Comparison of ENCODE assay signal across 19 cellular contexts in the genomic region with DNA sequence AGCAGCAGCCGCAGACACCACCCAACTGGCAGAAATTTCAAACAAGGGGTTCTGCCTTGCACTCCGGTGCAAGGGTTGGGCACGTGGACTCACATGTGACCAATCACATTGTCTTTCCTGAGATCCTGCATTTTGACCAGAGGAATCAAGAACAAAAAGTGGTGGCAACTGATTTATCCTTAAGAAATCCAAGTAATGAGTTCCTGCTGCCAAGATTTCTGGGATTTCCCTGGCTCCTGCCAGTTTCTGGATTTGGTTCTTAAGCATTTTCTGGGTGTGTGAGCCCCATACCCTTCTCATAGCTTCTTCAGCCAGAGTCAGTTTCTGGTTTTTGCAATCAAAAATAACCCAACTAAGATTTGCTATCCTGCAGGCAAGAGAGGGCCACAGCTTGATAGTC. TPM values are rescaled to one million over a fixed set of nuclear protein-coding genes. Genes with fewer than 3 reads are reported as not detected.
A peak's percentile ranks its signal among the peaks of the same experiment; 100 is the strongest.
DNase-seq lines count a peak whose midpoint lies in the region; ATAC-seq, FAIRE-seq and TF ChIP-seq lines count a peak whose summit lies in the region.
"Had no signal": no experiment of that assay in that cellular context is flagged by ENCODE, and none has a peak within 500 bp of the region (broad histone marks: within the 10 kb centered on the region; RNA-seq: fewer than 3 reads in every experiment).

No MANE protein-coding gene starts in this region.

- H3K4me1 ChIP-seq in HepG2 (ENCODE audit: insufficient read depth, low read length) (no peaks in the 10 kb centered on the region), right lobe of liver (no peaks in the 10 kb centered on the region), GM23338 (ENCODE audit: insufficient read depth) (0 out of 2 replicates have a peak, but pooled peaks cover under 1% of the 10 kb centered on the region)
- H3K4me1 ChIP-seq in CD8-positive, alpha-beta T cell (ENCODE audit: insufficient read depth, low read length) = no peaks in the 10 kb centered on the region
- H3K4me1 ChIP-seq: BE2C had no signal

- TF ChIP-seq RAD21 in HepG2 (CRISPR knock-in tag; IDR thresholded peaks at IDR 0.05) = no peak

- no peaks in the 10 kb centered on the region; the same call in 1 of the 2 replicates for H3K9me2 ChIP-seq in GM23338 (ENCODE audit: insufficient read depth)

- peak overlapping the region; percentile 39 for H3K27ac Mint-ChIP-seq in activated T-helper 17 cell treated with anti-CD3 and anti-CD28 coated beads, Interleukin-2, amount 50 U/mL, for 72 hours
- H3K27ac Mint-ChIP-seq in CD8-positive, alpha-beta T cell = no peak overlapping the region
- no peak overlapping the region for H3K27ac Mint-ChIP-seq in GM23338
- H3K27ac Mint-ChIP-seq: CD4-positive, alpha-beta memory T cell had no signal

- TF ChIP-seq EP300 in HepG2 (IDR thresholded peaks at IDR 0.05; ENCODE audit: low read depth in 2 of 2, low read length in 2 of 2) (no peak), HepG2 (CRISPR knock-in tag; IDR thresholded peaks at IDR 0.05; ENCODE audit: borderline replicate concordance) (no peak)

- H3K27ac ChIP-seq in HepG2 (ENCODE audit: extremely low read length, insufficient read depth, low read length) (no peak overlapping the region), right lobe of liver (no peak overlapping the region), GM23338 (ENCODE audit: low read depth) (no peak overlapping the region)
- no peak overlapping the region for H3K27ac ChIP-seq in CD8-positive, alpha-beta T cell (ENCODE audit: low read depth, low read length)
- H3K27ac ChIP-seq: 22Rv1, C4-2B had no signal

- H3K79me2 ChIP-seq in HepG2 (ENCODE audit: insufficient read depth, low read length) = no peaks in the 10 kb centered on the region
- H3K79me2 ChIP-seq in GM23338 (replicated peaks; ENCODE audit: insufficient read depth) = no peaks in the 10 kb centered on the region

- H4K20me1 ChIP-seq in HepG2 (ENCODE audit: insufficient read depth, low read length) = no peaks in the 10 kb centered on the region
- no peaks in the 10 kb centered on the region for H4K20me1 ChIP-seq in GM23338 (replicated peaks; ENCODE audit: insufficient read depth)

- H3K9me3 ChIP-seq in HepG2 (ENCODE audit: low read length) = no peaks in the 10 kb centered on the region
- no peaks in the 10 kb centered on the region for H3K9me3 ChIP-seq in right lobe of liver
- no peaks in the 10 kb centered on the region for H3K9me3 ChIP-seq in CD8-positive, alpha-beta T cell (ENCODE audit: low read length)
- H3K9me3 ChIP-seq: BE2C had no signal

- peaks cover 3% of the 10 kb centered on the region for H3K4me1 Mint-ChIP-seq in activated T-helper 17 cell treated with anti-CD3 and anti-CD28 coated beads, Interleukin-2, amount 50 U/mL, for 72 hours
- H3K4me1 Mint-ChIP-seq in CD8-positive, alpha-beta T cell (ENCODE audit: low read depth) = no peaks in the 10 kb centered on the region
- peaks cover 13% of the 10 kb centered on the region for H3K4me1 Mint-ChIP-seq in GM23338

- in situ Hi-C loops in HepG2 (cut with HindIII; ENCODE audit: extremely low pct_ligation_motif_present, low pct_unique_long_range_greater_than_20kb) = no loop called here

- WGBS in HepG2 (ENCODE audit: low lambda C conversion rate) = 15% methylated on average over 3 of the region's 3 CpGs
- WGBS in right lobe of liver (ENCODE audit: insufficient coverage, low coverage, low lambda C conversion rate, missing lambda C conversion rate) = 80% methylated on average over 2 of the region's 3 CpGs

- intact Hi-C loops in HepG2 (cut with micrococcal nuclease; ENCODE audit: unreplicated experiment) (no loop called here), right lobe of liver (cut with DNase I) (no loop called here)
- intact Hi-C loops in CD8-positive, alpha-beta T cell (cut with DNase I, micrococcal nuclease) = no loop called here

- FAIRE-seq in HepG2 (lab: Jason Lieb, UNC) = no peak
- FAIRE-seq: D721Med, H54 had no signal

- H3K9me3 Mint-ChIP-seq in activated T-helper 17 cell treated with anti-CD3 and anti-CD28 coated beads, Interleukin-2, amount 50 U/mL, for 72 hours = no peaks in the 10 kb centered on the region
- H3K9me3 Mint-ChIP-seq in CD8-positive, alpha-beta T cell = no peaks in the 10 kb centered on the region
- H3K9me3 Mint-ChIP-seq in GM23338 = no peaks in the 10 kb centered on the region; the same call in 2 of the 3 replicates
- H3K9me3 Mint-ChIP-seq: CD4-positive, alpha-beta memory T cell had no signal

- no TSS peak for BruUV-seq in HepG2 (replicated peaks; lab: Mats Ljungman, UMichigan)

- CTCF ChIA-PET in HepG2 (lab: Yijun Ruan, JAX; ENCODE audit: low intra/inter-chr PET ratio, low total read pairs) = no interaction called here
- CTCF ChIA-PET in CD8-positive, alpha-beta T cell (lab: Charles Lee) = interaction anchor here (0.7 kb wide), 1 partner anchor 42 kb away, joined by 3 read pairs; no protein-coding TSS in a partner anchor

- no peak overlapping the region for H3K9ac ChIP-seq in HepG2 (ENCODE audit: insufficient read depth, low read depth, low read length)

- H3F3A ChIP-seq in GM23338 (replicated peaks; ENCODE audit: low read depth) = no peaks in the 10 kb centered on the region

- H3K4me2 ChIP-seq in HepG2 (ENCODE audit: low read depth, low read length) (no peak overlapping the region), GM23338 (no peak overlapping the region)

- POLR2A ChIA-PET in HepG2 (lab: Yijun Ruan, JAX) = no interaction called here
- POLR2A ChIA-PET in CD8-positive, alpha-beta T cell (lab: Charles Lee) = no interaction called here

- H3K4me3 ChIP-seq in HepG2 (replicated peaks in 1 of 3; ENCODE audit: insufficient read depth in 1 of 3, low read depth in 2 of 3, low read length in 3 of 3) (no peak overlapping the region), right lobe of liver (no peak overlapping the region), GM23338 (no peak overlapping the region)
- H3K4me3 ChIP-seq in CD8-positive, alpha-beta T cell (ENCODE audit: low read depth, low read length) = no peak overlapping the region

- TF ChIP-seq POLR2A in HepG2 (IDR thresholded peaks at IDR 0.05; ENCODE audit: insufficient read depth in 1 of 2, low read depth in 2 of 2, low read length in 2 of 2) (no peak), right lobe of liver (IDR thresholded peaks at IDR 0.05) (no peak)

- H3K36me3 ChIP-seq in HepG2 (replicated peaks in 1 of 2; ENCODE audit: control insufficient read depth in 1 of 2, insufficient read depth in 2 of 2, low read length in 2 of 2) = no peaks in the 10 kb centered on the region
- H3K36me3 ChIP-seq in right lobe of liver = no peaks in the 10 kb centered on the region
- H3K36me3 ChIP-seq in CD8-positive, alpha-beta T cell (ENCODE audit: insufficient read depth, low read length) = no peaks in the 10 kb centered on the region
- no peaks in the 10 kb centered on the region for H3K36me3 ChIP-seq in GM23338 (ENCODE audit: insufficient read depth)
- H3K36me3 ChIP-seq: BE2C had no signal

- H3K27me3 Mint-ChIP-seq in activated T-helper 17 cell treated with anti-CD3 and anti-CD28 coated beads, Interleukin-2, amount 50 U/mL, for 72 hours = peaks cover 35% of the 10 kb centered on the region
- no peaks in the 10 kb centered on the region for H3K27me3 Mint-ChIP-seq in CD8-positive, alpha-beta T cell (ENCODE audit: low read depth)
- H3K27me3 Mint-ChIP-seq in GM23338 (ENCODE audit: insufficient read depth, low read depth, poor library complexity) = peaks cover 8% of the 10 kb centered on the region

- H2AFZ ChIP-seq in HepG2 (ENCODE audit: low read length) = no peak overlapping the region
- no peak overlapping the region for H2AFZ ChIP-seq in GM23338

- ATAC-seq in HepG2 (no peak), right lobe of liver (no peak), GM23338 (no peak)
- ATAC-seq in activated T-helper 17 cell treated with anti-CD3 and anti-CD28 coated beads, Interleukin-2, amount 50 U/mL, for 72 hours (replicated peaks) = no peak
- ATAC-seq in CD8-positive, alpha-beta T cell = no peak
- ATAC-seq: HCT116 had no signal

- H3K4me3 Mint-ChIP-seq in activated T-helper 17 cell treated with anti-CD3 and anti-CD28 coated beads, Interleukin-2, amount 50 U/mL, for 72 hours = no peak overlapping the region
- no peak overlapping the region for H3K4me3 Mint-ChIP-seq in CD8-positive, alpha-beta T cell
- H3K4me3 Mint-ChIP-seq in GM23338 = no peak overlapping the region
- H3K4me3 Mint-ChIP-seq: CD4-positive, alpha-beta memory T cell had no signal

- H3K27me3 ChIP-seq in HepG2 (ENCODE audit: control insufficient read depth in 1 of 2, insufficient read depth in 2 of 2, low read length in 2 of 2) (peaks cover 1 to 9% of the 10 kb centered on the region in 2 experiments; a peak in 1 of 5 replicates), right lobe of liver (no peaks in the 10 kb centered on the region), GM23338 (ENCODE audit: insufficient read depth) (no peaks in the 10 kb centered on the region)
- no peaks in the 10 kb centered on the region for H3K27me3 ChIP-seq in CD8-positive, alpha-beta T cell (ENCODE audit: insufficient read depth, low read length)
- H3K27me3 ChIP-seq: BE2C had no signal

- no peaks in the 10 kb centered on the region for H3K36me3 Mint-ChIP-seq in activated T-helper 17 cell treated with anti-CD3 and anti-CD28 coated beads, Interleukin-2, amount 50 U/mL, for 72 hours (ENCODE audit: low read depth)
- H3K36me3 Mint-ChIP-seq in CD8-positive, alpha-beta T cell = no peaks in the 10 kb centered on the region
- no peaks in the 10 kb centered on the region for H3K36me3 Mint-ChIP-seq in GM23338 (ENCODE audit: low read depth)
- H3K36me3 Mint-ChIP-seq: CD4-positive, alpha-beta memory T cell had no signal

- DNase-seq in HepG2 (ENCODE audit: low spot score) (no peak), right lobe of liver (no peak), fibroblast of peridontal ligament (ENCODE audit: extremely low read depth) (peak; percentile 33), hypothalamus (lab: John Stamatoyannopoulos, UW) (no peak), GM23338 (ENCODE audit: low spot score) (no peak)
- DNase-seq in activated effector memory CD4-positive, alpha-beta T cell treated with Interleukin-2 at 50 U/mL for 16 hours = no peak
- no peak for DNase-seq in CD8-positive, alpha-beta T cell
- DNase-seq: BE2C; CD4-positive, alpha-beta memory T cell; COR-L47; DMS153; DND-41; GF-D8 had no signal

- TF ChIP-seq CTCF in HepG2 (CRISPR knock-in tag; IDR thresholded peaks at IDR 0.05) (no peak), right lobe of liver (IDR thresholded peaks at IDR 0.05) (no peak), GM23338 (conservative IDR thresholded peaks at IDR 0.05; ENCODE audit: low read depth in 2 of 2) (no peak)
- TF ChIP-seq CTCF in CD8-positive, alpha-beta T cell (IDR thresholded peaks at IDR 0.05) = no peak

RNA-seq across cellular contexts. Expression of a gene that starts 17.5 kb away (rescaled TPM):
- total RNA-seq in HepG2 (2016; rRNA removed; fragmentation: Illumina TruSeq; extraction: Trizol) (not detected in 2 replicates), right lobe of liver (under 1 TPM in 1 of 6 experiments, not detected in 5; 0.56 TPM)
- total RNA-seq in HepG2 (2016; cell fraction: cytosol; rRNA removed; fragmentation: Illumina TruSeq; extraction: Trizol; ENCODE audit: low read depth) = not detected in 2 replicates
- not detected in 2 replicates for total RNA-seq in HepG2 (2016; cell fraction: insoluble cytoplasmic fraction; rRNA removed; fragmentation: Illumina TruSeq; extraction: Trizol)
- not detected in 2 replicates for total RNA-seq in HepG2 (2016; cell fraction: membrane; rRNA removed; fragmentation: Illumina TruSeq; extraction: Trizol)
- total RNA-seq in HepG2 (2016; cell fraction: nucleus; rRNA removed; fragmentation: Illumina TruSeq; extraction: Trizol) = not detected in 2 replicates
- polyA plus RNA-seq in HepG2 (2011; rRNA removed) (not detected in 2 replicates), GM23338 (2016; fragmentation: Nextera tagmentation; extraction: Ambion mirVana) (0.42 and 0.87 TPM in 2 replicates)
- polyA plus RNA-seq in HepG2 (2011; cell fraction: cytosol; rRNA removed) = not detected in 2 replicates
- polyA plus RNA-seq in HepG2 (2011; cell fraction: nucleus; rRNA removed) = not detected in 2 replicates
- polyA plus RNA-seq in HepG2 (2012) = not detected in 2 replicates
- not detected in 2 replicates for polyA plus RNA-seq in HepG2 (2016; cell fraction: cytosol; fragmentation: Illumina TruSeq; extraction: Trizol; ENCODE audit: low read depth)
- polyA plus RNA-seq in HepG2 (2016; cell fraction: insoluble cytoplasmic fraction; fragmentation: Illumina TruSeq; extraction: Trizol; ENCODE audit: low read depth) = not detected in 2 replicates
- not detected in 2 replicates for polyA plus RNA-seq in HepG2 (2016; cell fraction: membrane; fragmentation: Illumina TruSeq; extraction: Trizol; ENCODE audit: low read depth)
- polyA plus RNA-seq in HepG2 (2016; cell fraction: nucleus; fragmentation: Illumina TruSeq; extraction: Trizol; ENCODE audit: insufficient read depth, low read depth) = not detected in 2 replicates
- not detected in 2 replicates for polyA minus RNA-seq in HepG2 (2011; rRNA and poly(A)+ RNA removed; ENCODE audit: low replicate concordance)
- polyA minus RNA-seq in HepG2 (2011; cell fraction: cytosol; rRNA and poly(A)+ RNA removed) = not detected in 2 replicates
- not detected in 2 replicates for polyA minus RNA-seq in HepG2 (2011; cell fraction: nucleus; rRNA and poly(A)+ RNA removed)
- not detected for total RNA-seq in activated T-helper 17 cell treated with anti-CD3 and anti-CD28 coated beads, Interleukin-2, amount 50 U/mL, for 72 hours
- total RNA-seq in CD8-positive, alpha-beta T cell = not detected
- 0.31 and 3.0 TPM in 2 replicates for total RNA-seq in GM23338 (2014; rRNA removed; shearing (Covaris generic))
- total RNA-seq: CD4-positive, alpha-beta memory T cell had no signal
- polyA plus RNA-seq: CD4-positive, alpha-beta memory T cell had no signal
